In genomic region chr11:81207421-81208054, GRCh38 we compare ENCODE assay signal across 32 cellular contexts.
"Had no signal": no experiment of that assay in that cellular context is flagged by ENCODE, and none has a peak within 500 bp of the region (broad histone marks: within the 10 kb centered on the region; RNA-seq: fewer than 3 reads in every experiment).

No MANE protein-coding gene starts in this region.

- H3K4me1 ChIP-seq: Peyer's patch, SJSA1 had no signal

- H3K27ac ChIP-seq: adrenal gland, Peyer's patch, SJSA1, VCaP had no signal

- H3K36me3 Mint-ChIP-seq: activated naive CD4-positive, alpha-beta T cell treated with anti-CD3 and anti-CD28 coated beads, Interleukin-2, amount 50 U/mL, for 72 hours; brain had no signal

- DNase-seq: activated CD4-positive, alpha-beta T cell treated with anti-CD3 and anti-CD28 coated beads for 1 hour; activated CD4-positive, alpha-beta T cell treated with anti-CD3 and anti-CD28 coated beads for 48 hours; activated CD4-positive, alpha-beta T cell treated with anti-CD3 and anti-CD28 coated beads, Interleukin-2, amount 50 U/mL, for 4 hours; activated CD4-positive, CD25-positive, alpha-beta regulatory T cell; activated CD8-positive, alpha-beta T cell treated with anti-CD3 and anti-CD28 coated beads for 36 hours; activated effector memory CD4-positive, alpha-beta T cell treated with anti-CD3 and anti-CD28 coated beads, Interleukin-2, amount 50 U/mL, for 16 hours; activated naive CD4-positive, alpha-beta T cell treated with anti-CD3 and anti-CD28 coated beads for 36 hours; activated T-cell treated with anti-CD3 and anti-CD28 coated beads, Interleukin-2, amount 50 U/mL, for 1 hour; activated T-cell treated with anti-CD3 and anti-CD28 coated beads, Interleukin-2, amount 50 U/mL, for 72 hours; adrenal gland; caudate nucleus; NCI-H1105; NCI-H1417 treated with DMSO at 0.1 percent for 48 hours; NCI-H1930; NCI-H510A; NCI-H526; NCI-H748 treated with DMSO at 0.1 percent for 48 hours; NK-92 treated with Interleukin-12 subunit alpha and Interleukin-12 subunit beta, amount 100 ng/mL, for 24 hours; PC-3; Peyer's patch; RPMI8226; SHP77 treated with DMSO at 0.1 percent for 48 hours; SK-N-SH; T-helper 17 cell; T-helper 9 cell had no signal

- H3K36me3 ChIP-seq: adrenal gland, Peyer's patch, SJSA1 had no signal

- H3K9me3 Mint-ChIP-seq: activated CD8-positive, alpha-beta T cell treated with anti-CD3 and anti-CD28 coated beads for 36 hours had no signal

- H3K4me3 ChIP-seq: adrenal gland, K562, Peyer's patch, SJSA1 had no signal

- H3K27me3 Mint-ChIP-seq: activated CD8-positive, alpha-beta T cell treated with anti-CD3 and anti-CD28 coated beads for 36 hours; activated T-helper 17 cell treated with anti-CD3 and anti-CD28 coated beads, Interleukin-2, amount 50 U/mL, for 72 hours; T-helper 17 cell had no signal

- H3K27me3 ChIP-seq: adrenal gland, Peyer's patch, SJSA1 had no signal

- H3K27ac Mint-ChIP-seq: activated CD8-positive, alpha-beta T cell treated with anti-CD3 and anti-CD28 coated beads for 36 hours; activated naive CD4-positive, alpha-beta T cell treated with anti-CD3 and anti-CD28 coated beads for 36 hours; activated naive CD4-positive, alpha-beta T cell treated with anti-CD3 and anti-CD28 coated beads, Interleukin-2, amount 50 U/mL, for 72 hours; activated T-cell treated with anti-CD3 and anti-CD28 coated beads, Interleukin-2, amount 50 U/mL, for 72 hours; activated T-helper 17 cell treated with anti-CD3 and anti-CD28 coated beads, Interleukin-2, amount 50 U/mL, for 72 hours; brain; T-helper 17 cell had no signal

- ATAC-seq: activated CD8-positive, alpha-beta T cell treated with anti-CD3 and anti-CD28 coated beads for 36 hours; activated naive CD4-positive, alpha-beta T cell treated with anti-CD3 and anti-CD28 coated beads, Interleukin-2, amount 50 U/mL, for 72 hours; activated T-cell treated with anti-CD3 and anti-CD28 coated beads, Interleukin-2, amount 50 U/mL, for 72 hours; activated T-helper 17 cell treated with anti-CD3 and anti-CD28 coated beads, Interleukin-2, amount 50 U/mL, for 72 hours; K562; PC-3; T-helper 17 cell had no signal

- FAIRE-seq: bronchial epithelial cell, K562 had no signal

- H3K9me3 ChIP-seq: adrenal gland, SJSA1, SK-N-SH had no signal

- H3K4me3 Mint-ChIP-seq: activated CD8-positive, alpha-beta T cell treated with anti-CD3 and anti-CD28 coated beads for 36 hours; activated naive CD4-positive, alpha-beta T cell treated with anti-CD3 and anti-CD28 coated beads for 36 hours; activated T-cell treated with anti-CD3 and anti-CD28 coated beads, Interleukin-2, amount 50 U/mL, for 72 hours; activated T-helper 17 cell treated with anti-CD3 and anti-CD28 coated beads, Interleukin-2, amount 50 U/mL, for 72 hours; brain; T-helper 17 cell had no signal

- H3K9ac ChIP-seq: SK-N-SH had no signal

- H3K4me1 Mint-ChIP-seq: activated T-helper 17 cell treated with anti-CD3 and anti-CD28 coated beads, Interleukin-2, amount 50 U/mL, for 72 hours; brain; T-helper 17 cell had no signal
